1 cellular context compared by ENCODE assay signal in genomic region chr11:71447791-71448256, GRCh38.
TF ChIP-seq lines count a peak whose summit lies in the region.

No MANE protein-coding gene starts in this region.

TF ChIP-seq in HepG2, 621 proteins besides CTCF, POLR2A, EP300 and RAD21 (continues in another document):
- TF ChIP-seq HDAC6 (IDR thresholded peaks at IDR 0.05; ENCODE audit: low read depth, low read length) = no peak
- TF ChIP-seq ARHGAP35 (CRISPR knock-in tag; IDR thresholded peaks at IDR 0.05; ENCODE audit: borderline replicate concordance) = no peak
- no peak for TF ChIP-seq USF2 (IDR thresholded peaks at IDR 0.05; ENCODE audit: low read depth, low read length)
- TF ChIP-seq USF2 (CRISPR knock-in tag; IDR thresholded peaks at IDR 0.05; ENCODE audit: borderline replicate concordance) = no peak
- TF ChIP-seq MTA3 (CRISPR knock-in tag; IDR thresholded peaks at IDR 0.05) = no peak
- TF ChIP-seq CC2D1A (CRISPR knock-in tag; IDR thresholded peaks at IDR 0.05) = no peak
- TF ChIP-seq ZNF563 (CRISPR knock-in tag; IDR thresholded peaks at IDR 0.05) = no peak
- no peak for TF ChIP-seq ZNF282 (IDR thresholded peaks at IDR 0.05; ENCODE audit: partially characterized antibody)
- TF ChIP-seq ZBTB34 (CRISPR knock-in tag; IDR thresholded peaks at IDR 0.05) = no peak
- peak; percentile 88; the same call in 1 of the 2 replicates for TF ChIP-seq ZNF235 (CRISPR knock-in tag; IDR thresholded peaks at IDR 0.05; ENCODE audit: borderline replicate concordance)
- no peak for TF ChIP-seq U2AF1 (optimal IDR thresholded peaks at IDR 0.05; ENCODE audit: low read depth, low read length)
- no peak for TF ChIP-seq ZNF549 (CRISPR knock-in tag; IDR thresholded peaks at IDR 0.05)
- TF ChIP-seq SKI (IDR thresholded peaks at IDR 0.05; ENCODE audit: partially characterized antibody) = no peak
- TF ChIP-seq ZNF776 (CRISPR knock-in tag; IDR thresholded peaks at IDR 0.05) = no peak
- no peak for TF ChIP-seq ZNF3 (CRISPR knock-in tag; IDR thresholded peaks at IDR 0.05)
- TF ChIP-seq MZF1 (CRISPR knock-in tag; IDR thresholded peaks at IDR 0.05; ENCODE audit: borderline replicate concordance) = no peak
- TF ChIP-seq ATRX (CRISPR knock-in tag; IDR thresholded peaks at IDR 0.05; ENCODE audit: borderline replicate concordance) = no peak
- peak; percentile 11 for TF ChIP-seq ZNF18 (CRISPR knock-in tag; IDR thresholded peaks at IDR 0.05; ENCODE audit: insufficient replicate concordance)
- TF ChIP-seq ZFP36L2 (CRISPR knock-in tag; IDR thresholded peaks at IDR 0.05) = no peak
- TF ChIP-seq CCDC6 (CRISPR knock-in tag; IDR thresholded peaks at IDR 0.05) = no peak
- TF ChIP-seq TARDBP (CRISPR knock-in tag; IDR thresholded peaks at IDR 0.05) = no peak
- TF ChIP-seq ZNF850 (CRISPR knock-in tag; conservative IDR thresholded peaks at IDR 0.05) = no peak
- TF ChIP-seq SP5 (CRISPR knock-in tag; IDR thresholded peaks at IDR 0.05; ENCODE audit: borderline replicate concordance, low read depth) = no peak
- TF ChIP-seq ZNF747 (CRISPR knock-in tag; IDR thresholded peaks at IDR 0.05; ENCODE audit: borderline replicate concordance) = 0 out of 2 replicates have a peak, but pooled peaks have one; percentile 2
- TF ChIP-seq ZNF619 (CRISPR knock-in tag; IDR thresholded peaks at IDR 0.05) = 0 out of 2 replicates have a peak, but pooled peaks have one; percentile 8
- no peak for TF ChIP-seq TEAD3 (CRISPR knock-in tag; optimal IDR thresholded peaks at IDR 0.05; ENCODE audit: borderline replicate concordance)
- TF ChIP-seq MTA1 (CRISPR knock-in tag; IDR thresholded peaks at IDR 0.05; ENCODE audit: borderline replicate concordance) = 0 out of 2 replicates have a peak, but pooled peaks have one; percentile 15
- TF ChIP-seq ZNF501 (CRISPR knock-in tag; IDR thresholded peaks at IDR 0.05) = no peak
- TF ChIP-seq ZNF580 (CRISPR knock-in tag; IDR thresholded peaks at IDR 0.05; ENCODE audit: borderline replicate concordance, low read depth) = 0 out of 2 replicates have a peak, but pooled peaks have one; percentile 7
- no peak for TF ChIP-seq EED (CRISPR knock-in tag; IDR thresholded peaks at IDR 0.05)
- no peak; the same call in 1 of the 2 replicates for TF ChIP-seq ETV5 (CRISPR knock-in tag; IDR thresholded peaks at IDR 0.05; ENCODE audit: borderline replicate concordance)
- TF ChIP-seq HNF4A (CRISPR knock-in tag; IDR thresholded peaks at IDR 0.05) = no peak
- TF ChIP-seq SNAPC2 (CRISPR knock-in tag; IDR thresholded peaks at IDR 0.05) = 0 out of 2 replicates have a peak, but pooled peaks have one; percentile 35
- no peak for TF ChIP-seq ZNF605 (CRISPR knock-in tag; IDR thresholded peaks at IDR 0.05)
- TF ChIP-seq ZNF33B (CRISPR knock-in tag; IDR thresholded peaks at IDR 0.05) = no peak
- no peak for TF ChIP-seq FUBP1 (CRISPR knock-in tag; IDR thresholded peaks at IDR 0.05; ENCODE audit: borderline replicate concordance)
- no peak for TF ChIP-seq PCBP2 (optimal IDR thresholded peaks at IDR 0.05; ENCODE audit: low read depth, low read length, poor library complexity, severe bottlenecking)
- peak; percentile 48 for TF ChIP-seq ZNF263 (CRISPR knock-in tag; IDR thresholded peaks at IDR 0.05)
- no peak for TF ChIP-seq ZFP1 (CRISPR knock-in tag; IDR thresholded peaks at IDR 0.05)
- TF ChIP-seq UBTF (CRISPR knock-in tag; IDR thresholded peaks at IDR 0.05) = peak; percentile 40; the same call in 1 of the 2 replicates
- no peak for TF ChIP-seq POLR2AphosphoS5 (IDR thresholded peaks at IDR 0.05; ENCODE audit: low read depth, low read length)
- no peak for TF ChIP-seq ZNF256 (CRISPR knock-in tag; conservative IDR thresholded peaks at IDR 0.05)
- TF ChIP-seq SPEN (CRISPR knock-in tag; IDR thresholded peaks at IDR 0.05; ENCODE audit: low read depth) = no peak
- 0 out of 2 replicates have a peak, but pooled peaks have one; percentile 39 for TF ChIP-seq ZNF317 (CRISPR knock-in tag; IDR thresholded peaks at IDR 0.05)
- 0 out of 2 replicates have a peak, but pooled peaks have one; percentile 19 for TF ChIP-seq ZNF780A (CRISPR knock-in tag; IDR thresholded peaks at IDR 0.05)
- no peak for TF ChIP-seq ZNF432 (CRISPR knock-in tag; IDR thresholded peaks at IDR 0.05; ENCODE audit: borderline replicate concordance)
- no peak for TF ChIP-seq SUZ12 (IDR thresholded peaks at IDR 0.05; ENCODE audit: low read depth, low read length)
- 0 out of 2 replicates have a peak, but pooled peaks have one; percentile 27 for TF ChIP-seq DZIP1 (CRISPR knock-in tag; IDR thresholded peaks at IDR 0.05)
- TF ChIP-seq KDM5A (IDR thresholded peaks at IDR 0.05; ENCODE audit: borderline replicate concordance, low read length) = 0 out of 2 replicates have a peak, but pooled peaks have one; percentile 44
- no peak for TF ChIP-seq ZNF710 (CRISPR knock-in tag; IDR thresholded peaks at IDR 0.05; ENCODE audit: borderline replicate concordance)
- no peak for TF ChIP-seq ZNF564 (CRISPR knock-in tag; IDR thresholded peaks at IDR 0.05)
- TF ChIP-seq PLRG1 (conservative IDR thresholded peaks at IDR 0.05) = no peak
- TF ChIP-seq ZBTB25 (CRISPR knock-in tag; IDR thresholded peaks at IDR 0.05) = no peak
